17 cellular contexts compared by ENCODE assay signal in the genomic region with DNA sequence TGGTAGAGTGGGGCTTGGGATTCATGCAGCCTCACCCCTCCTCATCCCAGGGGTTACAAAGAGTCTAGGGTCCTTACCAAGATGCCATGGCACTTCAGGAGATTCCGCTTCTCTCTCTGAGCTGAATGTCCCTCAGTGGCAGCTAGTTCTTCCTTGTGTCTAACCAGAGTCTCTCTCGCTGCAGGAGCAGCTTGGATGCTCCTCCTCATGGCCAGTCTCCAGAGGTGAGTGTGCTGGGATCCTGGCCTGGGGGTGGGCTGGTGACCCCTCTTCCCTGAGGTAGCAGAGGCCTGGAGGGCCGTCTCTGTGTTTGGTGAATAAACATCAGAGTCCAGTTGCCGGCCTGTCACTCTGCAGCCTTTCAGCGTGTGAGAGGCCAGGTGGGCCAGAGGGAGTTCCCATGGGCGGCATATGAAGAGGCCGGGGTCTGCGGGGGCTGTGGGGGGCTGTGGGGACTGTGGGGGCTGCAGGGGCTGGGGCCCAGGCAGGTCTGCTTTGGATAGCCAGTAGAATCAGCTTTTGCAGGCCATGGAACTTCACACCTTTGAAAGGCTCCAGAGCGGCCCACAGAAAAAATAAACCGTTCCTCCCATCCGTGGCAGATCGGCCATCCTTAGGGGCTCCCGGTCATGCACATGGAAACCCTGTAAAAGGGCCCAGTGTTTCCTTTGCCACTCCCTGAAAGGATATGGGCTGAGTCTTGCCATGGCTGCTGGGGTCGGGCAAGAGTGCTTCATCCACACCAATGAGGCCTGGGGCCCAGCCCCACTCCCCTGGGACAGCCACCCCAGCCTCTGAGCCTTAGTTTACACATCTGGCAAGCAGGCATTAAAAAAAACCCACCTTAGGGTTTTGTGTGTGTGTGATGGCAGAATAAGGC.
"Had no signal": no experiment of that assay in that cellular context is flagged by ENCODE, and none has a peak within 500 bp of the region (broad histone marks: within the 10 kb centered on the region; RNA-seq: fewer than 3 reads in every experiment).

No MANE protein-coding gene starts in this region.

- H3K36me3 Mint-ChIP-seq: activated naive CD4-positive, alpha-beta T cell treated with anti-CD3 and anti-CD28 coated beads, Interleukin-2, amount 50 U/mL, for 72 hours; WTC11 had no signal

- H3K4me1 Mint-ChIP-seq: activated CD4-positive, alpha-beta T cell treated with anti-CD3 and anti-CD28 coated beads for 36 hours had no signal

- DNase-seq: activated CD4-positive, alpha-beta T cell treated with anti-CD3 and anti-CD28 coated beads for 36 hours; activated CD4-positive, alpha-beta T cell treated with anti-CD3 and anti-CD28 coated beads, Interleukin-2, amount 50 U/mL, for 48 hours; activated gamma-delta T cell; activated T-cell treated with anti-CD3 and anti-CD28 coated beads, Interleukin-2, amount 50 U/mL, for 4 hours; cerebellar nuclear complex; effector memory CD4-positive, alpha-beta T cell; left colon; mammary epithelial cell; ovary; stimulated activated CD8-positive, alpha-beta memory T cell treated with anti-CD3 and anti-CD28 coated beads, Interleukin-4, amount 100 ng/mL, for 48 hours; stimulated activated naive CD4-positive, alpha-beta T cell treated with Interleukin-2 at 50 U/mL for 16 hours; substantia nigra had no signal

- H3K9me3 Mint-ChIP-seq: activated naive CD4-positive, alpha-beta T cell treated with anti-CD3 and anti-CD28 coated beads, Interleukin-2, amount 50 U/mL, for 72 hours; activated T-cell treated with anti-CD3 and anti-CD28 coated beads, Interleukin-2, amount 50 U/mL, for 4 hours; dendritic cell treated with granulocyte-macrophage colony-stimulating factor and Interleukin-4, amounts not matched to agents 40 ng/mL and 50 ng/mL, for 4 days; T-helper 2 cell treated with Interferon-gamma antibody and Interleukin-4, amounts not matched to agents 5 μg/mL and 100 μg/mL, for 36 hours; WTC11 had no signal

- ATAC-seq: activated CD4-positive, alpha-beta T cell treated with anti-CD3 and anti-CD28 coated beads for 36 hours; activated naive CD4-positive, alpha-beta T cell treated with anti-CD3 and anti-CD28 coated beads, Interleukin-2, amount 50 U/mL, for 72 hours; activated T-cell treated with anti-CD3 and anti-CD28 coated beads, Interleukin-2, amount 50 U/mL, for 4 hours; left colon; sciatic nerve; WTC11 had no signal

- H3K4me3 Mint-ChIP-seq: activated CD4-positive, alpha-beta T cell treated with anti-CD3 and anti-CD28 coated beads for 36 hours; activated T-cell treated with anti-CD3 and anti-CD28 coated beads, Interleukin-2, amount 50 U/mL, for 4 hours; dendritic cell treated with granulocyte-macrophage colony-stimulating factor and Interleukin-4, amounts not matched to agents 40 ng/mL and 50 ng/mL, for 4 days; T-helper 2 cell treated with Interferon-gamma antibody and Interleukin-4, amounts not matched to agents 5 μg/mL and 100 μg/mL, for 36 hours; WTC11 had no signal

- H3K27ac Mint-ChIP-seq: activated CD4-positive, alpha-beta T cell treated with anti-CD3 and anti-CD28 coated beads for 36 hours; activated naive CD4-positive, alpha-beta T cell treated with anti-CD3 and anti-CD28 coated beads, Interleukin-2, amount 50 U/mL, for 72 hours; dendritic cell treated with granulocyte-macrophage colony-stimulating factor and Interleukin-4, amounts not matched to agents 40 ng/mL and 50 ng/mL, for 4 days; T-helper 2 cell treated with Interferon-gamma antibody and Interleukin-4, amounts not matched to agents 5 μg/mL and 100 μg/mL, for 36 hours; WTC11 had no signal
